In genomic region chr2:46411245-46411641, GRCh38 we compare ENCODE assay signal across 16 cellular contexts.
DNase-seq lines count a peak whose midpoint lies in the region; ATAC-seq, FAIRE-seq and TF ChIP-seq lines count a peak whose summit lies in the region.
"Had no signal": no experiment of that assay in that cellular context is flagged by ENCODE, and none has a peak within 500 bp of the region (broad histone marks: within the 10 kb centered on the region; RNA-seq: fewer than 3 reads in every experiment).

No MANE protein-coding gene starts in this region.

- in situ Hi-C loops in HepG2 (cut with HindIII; ENCODE audit: extremely low pct_ligation_motif_present, low pct_unique_long_range_greater_than_20kb): no loop called here
- in situ Hi-C loops in GM13977 (cut with MboI; ENCODE audit: low pct_unique_long_range_greater_than_20kb, low sequenced_read_pairs, unreplicated experiment): no loop called here

- H3K4me3 ChIP-seq in HepG2 (replicated peaks in 1 of 3; ENCODE audit: insufficient read depth in 1 of 3, low read depth in 2 of 3, low read length in 3 of 3) (no peak overlapping the region), right lobe of liver (no peak overlapping the region)

- H3K4me1 ChIP-seq in HepG2 (ENCODE audit: insufficient read depth, low read length): peaks cover 95% of the 10 kb centered on the region
- H3K4me1 ChIP-seq in right lobe of liver: peaks cover 0 to 13% (median 4%) of the 10 kb centered on the region in 4 donors

- TF ChIP-seq POLR2A in HepG2 (IDR thresholded peaks at IDR 0.05; ENCODE audit: insufficient read depth in 1 of 2, low read depth in 2 of 2, low read length in 2 of 2): no peak
- no peak for TF ChIP-seq POLR2A in right lobe of liver (IDR thresholded peaks at IDR 0.05)

- ATAC-seq in HepG2: no peak
- ATAC-seq in right lobe of liver: no peak
- ATAC-seq in GM21447 (IDR thresholded peaks at IDR 0.05; ENCODE audit: unreplicated experiment): no peak
- ATAC-seq in GM19397 (IDR thresholded peaks at IDR 0.05; ENCODE audit: unreplicated experiment): no peak
- ATAC-seq in activated T-cell treated with anti-CD3 and anti-CD28 coated beads, Interleukin-2, amount 50 U/mL, for 4 hours: no peak
- ATAC-seq: Panc1 had no signal

- no peaks in the 10 kb centered on the region for H4K20me1 ChIP-seq in HepG2 (ENCODE audit: insufficient read depth, low read length)

- TF ChIP-seq RAD21 in HepG2 (CRISPR knock-in tag; IDR thresholded peaks at IDR 0.05): no peak

- no peak overlapping the region for H3K4me3 Mint-ChIP-seq in activated T-cell treated with anti-CD3 and anti-CD28 coated beads, Interleukin-2, amount 50 U/mL, for 4 hours

- POLR2A ChIA-PET in HepG2 (lab: Yijun Ruan, JAX) (interaction anchor here (1.0 to 1.4 kb wide), 2 partner anchors 24 to 103 kb away, joined by 3 read pairs; no protein-coding TSS in a partner anchor), RWPE1 (lab: Yijun Ruan, JAX; ENCODE audit: low non-redundant PET) (no interaction called here)

- H3K36me3 Mint-ChIP-seq in activated T-cell treated with anti-CD3 and anti-CD28 coated beads, Interleukin-2, amount 50 U/mL, for 4 hours (ENCODE audit: insufficient read depth): peaks cover 2% of the 10 kb centered on the region

- no peak for TF ChIP-seq CTCF in HepG2 (CRISPR knock-in tag; IDR thresholded peaks at IDR 0.05)
- no peak for TF ChIP-seq CTCF in right lobe of liver (IDR thresholded peaks at IDR 0.05)
- TF ChIP-seq CTCF in RWPE1 (conservative IDR thresholded peaks at IDR 0.05; ENCODE audit: low read depth): no peak
- no peak for TF ChIP-seq CTCF in GM13977 (IDR thresholded peaks at IDR 0.05; ENCODE audit: extremely low read depth, insufficient read depth, missing control alignments)

- peak overlapping the region; percentile 19; the same call in 1 of the 2 replicates for H3K4me2 ChIP-seq in HepG2 (ENCODE audit: low read depth, low read length)

- no peak for TF ChIP-seq EP300 in HepG2 (IDR thresholded peaks at IDR 0.05; ENCODE audit: low read depth in 2 of 2, low read length in 2 of 2)
- TF ChIP-seq EP300 in HepG2 (CRISPR knock-in tag; IDR thresholded peaks at IDR 0.05; ENCODE audit: borderline replicate concordance): no peak

- peak; percentile 51 for FAIRE-seq in HepG2 (lab: Jason Lieb, UNC)
- FAIRE-seq: GM18507 had no signal

- no peaks in the 10 kb centered on the region for H3K4me1 Mint-ChIP-seq in activated T-cell treated with anti-CD3 and anti-CD28 coated beads, Interleukin-2, amount 50 U/mL, for 4 hours (ENCODE audit: low read depth)

- no peaks in the 10 kb centered on the region for H3K27me3 Mint-ChIP-seq in activated T-cell treated with anti-CD3 and anti-CD28 coated beads, Interleukin-2, amount 50 U/mL, for 4 hours (ENCODE audit: low read depth)

- H3K9me3 ChIP-seq in HepG2 (ENCODE audit: low read length) (no peaks in the 10 kb centered on the region), right lobe of liver (no peaks in the 10 kb centered on the region)

- H2AFZ ChIP-seq in HepG2 (ENCODE audit: low read length): no peak overlapping the region

- intact Hi-C loops in HepG2 (cut with micrococcal nuclease; ENCODE audit: unreplicated experiment): loop anchor here (5.0 kb wide), 1 partner anchor 886 kb away; no protein-coding TSS in a partner anchor
- intact Hi-C loops in right lobe of liver (cut with DNase I): no loop called here

- no TSS peak for BruUV-seq in HepG2 (replicated peaks; lab: Mats Ljungman, UMichigan)

- H3K79me2 ChIP-seq in HepG2 (ENCODE audit: insufficient read depth, low read length): peaks cover 29% of the 10 kb centered on the region

- H3K36me3 ChIP-seq in HepG2 (replicated peaks in 1 of 2; ENCODE audit: control insufficient read depth in 1 of 2, insufficient read depth in 2 of 2, low read length in 2 of 2) (no peaks in the 10 kb centered on the region; a peak in 2 of 5 replicates), right lobe of liver (no peaks in the 10 kb centered on the region)

- CTCF ChIA-PET in HepG2 (lab: Yijun Ruan, JAX; ENCODE audit: low intra/inter-chr PET ratio, low total read pairs): no interaction called here
- CTCF ChIA-PET in RWPE1 (lab: Yijun Ruan, JAX): no interaction called here

- WGBS in HepG2 (ENCODE audit: low lambda C conversion rate): 100% methylated on average over 2 of the region's 2 CpGs
- WGBS in right lobe of liver (ENCODE audit: insufficient coverage, low coverage, low lambda C conversion rate, missing lambda C conversion rate): 100% methylated on average over 1 of the region's 2 CpGs

- peaks cover 11% of the 10 kb centered on the region for H3K9me3 Mint-ChIP-seq in activated T-cell treated with anti-CD3 and anti-CD28 coated beads, Interleukin-2, amount 50 U/mL, for 4 hours

- H3K9ac ChIP-seq in HepG2 (ENCODE audit: insufficient read depth, low read depth, low read length): no peak overlapping the region

- DNase-seq in HepG2 (ENCODE audit: low spot score): no peak
- no peak for DNase-seq in right lobe of liver
- DNase-seq in RWPE1 (ENCODE audit: low spot score): peak; percentile 25
- DNase-seq in islet precursor cell: peak; percentile 57
- DNase-seq in GM13977 (ENCODE audit: low spot score): no peak
- DNase-seq in activated T-cell treated with anti-CD3 and anti-CD28 coated beads, Interleukin-2, amount 50 U/mL, for 4 hours: no peak
- DNase-seq: C1 segment of cervical spinal cord, NCI-H187 treated with DMSO at 0.1 percent for 48 hours, NCI-H2171, NCI-H446 treated with DMSO at 0.1 percent for 48 hours, NCI-H774, SHP77 treated with DMSO at 0.1 percent for 48 hours had no signal

- H3K27ac ChIP-seq in HepG2 (ENCODE audit: extremely low read length, insufficient read depth, low read length) (peak overlapping the region; percentile 4), right lobe of liver (no peak overlapping the region), RWPE1 (no peak overlapping the region)

- H3K27me3 ChIP-seq in HepG2 (ENCODE audit: control insufficient read depth in 1 of 2, insufficient read depth in 2 of 2, low read length in 2 of 2) (no peaks in the 10 kb centered on the region), right lobe of liver (no peaks in the 10 kb centered on the region)

TF ChIP-seq in HepG2, 621 proteins besides CTCF, POLR2A, EP300 and RAD21:
- TF ChIP-seq ATM (IDR thresholded peaks at IDR 0.05; ENCODE audit: borderline replicate concordance) (no peak), ZNF660 (CRISPR knock-in tag; IDR thresholded peaks at IDR 0.05; ENCODE audit: borderline replicate concordance, low read depth) (no peak), ZBTB3 (CRISPR knock-in tag; IDR thresholded peaks at IDR 0.05; ENCODE audit: borderline replicate concordance, low read depth) (no peak), PRPF4 (IDR thresholded peaks at IDR 0.05; ENCODE audit: low read depth, low read length, poor library complexity, severe bottlenecking) (no peak), DRAP1 (CRISPR knock-in tag; IDR thresholded peaks at IDR 0.05) (no peak), ZMAT3 (CRISPR knock-in tag; conservative IDR thresholded peaks at IDR 0.05) (0 out of 2 replicates have a peak, but pooled peaks have one; percentile 30), ZNF350 (CRISPR knock-in tag; IDR thresholded peaks at IDR 0.05; ENCODE audit: borderline replicate concordance, low read depth) (no peak), HMGXB4 (CRISPR knock-in tag; IDR thresholded peaks at IDR 0.05; ENCODE audit: borderline replicate concordance in 1 of 2, low read depth in 1 of 2) (no peak), ZNF777 (CRISPR knock-in tag; IDR thresholded peaks at IDR 0.05) (no peak), ZNF441 (CRISPR knock-in tag; IDR thresholded peaks at IDR 0.05; ENCODE audit: borderline replicate concordance) (peak; percentile 37; the same call in 1 of the 2 replicates), PCBP2 (optimal IDR thresholded peaks at IDR 0.05; ENCODE audit: low read depth, low read length, poor library complexity, severe bottlenecking) (no peak), IRF9 (CRISPR knock-in tag; IDR thresholded peaks at IDR 0.05; ENCODE audit: borderline replicate concordance) (no peak)

Comparison
In these comparisons a context has a peak if more than half of its experiments do, and no peak if none do; other contexts are left out.
1. DNase-seq: peak in RWPE1 (single experiment) and islet precursor cell (single experiment); none in HepG2 (single experiment), right lobe of liver (0 of 3), GM13977 (single experiment) and activated T-cell treated with anti-CD3 and anti-CD28 coated beads, Interleukin-2, amount 50 U/mL, for 4 hours (single experiment).